Comparison of ENCODE assay signal across 9 cellular contexts in genomic region chr7:70681847-70682350, GRCh38.
DNase-seq lines count a peak whose midpoint lies in the region; ATAC-seq, FAIRE-seq and TF ChIP-seq lines count a peak whose summit lies in the region.
"Had no signal": no experiment of that assay in that cellular context is flagged by ENCODE, and none has a peak within 500 bp of the region (broad histone marks: within the 10 kb centered on the region; RNA-seq: fewer than 3 reads in every experiment).

No MANE protein-coding gene starts in this region.

- peak overlapping the region; percentile 59 for H2AFZ ChIP-seq in GM12878 (ENCODE audit: control insufficient read depth, low read depth, low read length)

- H3K36me3 Mint-ChIP-seq in Calu3 (ENCODE audit: insufficient read depth, unreplicated experiment) = no peaks in the 10 kb centered on the region
- H3K36me3 Mint-ChIP-seq in type B pancreatic cell = peaks cover 3% of the 10 kb centered on the region

- POLR2A ChIA-PET in GM12878 (lab: Charles Lee) = no interaction called here
- POLR2A ChIA-PET in HEK293T (lab: Yijun Ruan, JAX) = interaction anchor here (1.4 kb wide), 1 partner anchor 12 kb away, joined by 3 read pairs; no protein-coding TSS in a partner anchor

- H3K9me3 Mint-ChIP-seq in Calu3 (ENCODE audit: low read depth, unreplicated experiment) (peaks cover 4% of the 10 kb centered on the region), type B pancreatic cell (no peaks in the 10 kb centered on the region)

- peak in 1 of 2 experiments; percentile 21; a peak in 1 of 4 replicates for TF ChIP-seq EP300 in GM12878 (IDR thresholded peaks at IDR 0.05; ENCODE audit: borderline replicate concordance in 1 of 2, control insufficient read depth in 1 of 2, low read depth in 2 of 2, low read length in 2 of 2)

- H3K9ac ChIP-seq in GM12878 (ENCODE audit: control insufficient read depth, insufficient read depth, low read length) = peak overlapping the region; percentile 46; the same call in 1 of the 2 replicates

- ATAC-seq in GM19324 (IDR thresholded peaks at IDR 0.05; ENCODE audit: low FRiP score, unreplicated experiment) (peak; percentile 88), HG03342 (IDR thresholded peaks at IDR 0.05; ENCODE audit: unreplicated experiment) (peak; percentile 89), GM12878 (peak; percentile 82)

- no peaks in the 10 kb centered on the region for H3K27me3 ChIP-seq in GM12878 (replicated peaks in 1 of 2; ENCODE audit: control insufficient read depth in 2 of 2, insufficient read depth in 2 of 2, low read length in 1 of 2)

- H3K4me1 ChIP-seq in GM12878 (ENCODE audit: control insufficient read depth, insufficient read depth, low read length) = peaks cover 15% of the 10 kb centered on the region

- no peaks in the 10 kb centered on the region; a peak in 1 of 4 replicates for H3K36me3 ChIP-seq in GM12878 (ENCODE audit: control insufficient read depth in 2 of 2, insufficient read depth in 2 of 2, low read length in 1 of 2)

- TF ChIP-seq CTCF in GM12878 (IDR thresholded peaks at IDR 0.05 in 2 of 3, conservative IDR thresholded peaks at IDR 0.05 in 1 of 3; ENCODE audit: control insufficient read depth in 2 of 3, extremely low read depth in 1 of 3, insufficient read depth in 1 of 3, low read depth in 3 of 3, low read length in 3 of 3) (no peak), Calu3 (IDR thresholded peaks at IDR 0.05; ENCODE audit: unreplicated experiment) (no peak), type B pancreatic cell (conservative IDR thresholded peaks at IDR 0.05) (no peak)

- no peak for TF ChIP-seq POLR2A in GM12878 (IDR thresholded peaks at IDR 0.05; ENCODE audit: low read depth, low read length)

- no peaks in the 10 kb centered on the region for H3K4me1 Mint-ChIP-seq in Calu3 (ENCODE audit: low read depth, unreplicated experiment)
- peaks cover 12% of the 10 kb centered on the region for H3K4me1 Mint-ChIP-seq in type B pancreatic cell (ENCODE audit: unreplicated experiment)

- no peaks in the 10 kb centered on the region for H3K9me3 ChIP-seq in GM12878 (replicated peaks; ENCODE audit: control insufficient read depth, insufficient read depth, low read length)

- peak overlapping the region; percentile 45 for H3K27ac ChIP-seq in GM12878 (ENCODE audit: control insufficient read depth, insufficient read depth)

- SMC1A ChIA-PET in GM12878 (lab: Charles Lee; ENCODE audit: uncharacterized antibody, unreplicated experiment) = interaction anchor here (1.2 to 1.8 kb wide), 7 partner anchors 8 to 36 kb away, joined by 3 to 7 read pairs (median 4); no protein-coding TSS in a partner anchor

- H3K27ac Mint-ChIP-seq in Calu3 (ENCODE audit: unreplicated experiment) = no peak overlapping the region
- H3K27ac Mint-ChIP-seq in type B pancreatic cell = no peak overlapping the region

- H3K27me3 Mint-ChIP-seq in Calu3 (ENCODE audit: unreplicated experiment) (no peaks in the 10 kb centered on the region), type B pancreatic cell (peaks cover 57% of the 10 kb centered on the region)

- TF ChIP-seq RAD21 in GM12878 (IDR thresholded peaks at IDR 0.05; ENCODE audit: insufficient read depth, low read depth, low read length) = no peak

- no peaks in the 10 kb centered on the region for H3K79me2 ChIP-seq in GM12878 (ENCODE audit: control insufficient read depth, insufficient read depth, low read length)

- in situ Hi-C loops in GM12878 (cut with MboI) = no loop called here

- H3K4me3 ChIP-seq in GM12878 = peak overlapping the region; percentile 35; the same call in 1 of the 2 replicates

- intact Hi-C loops in GM12878 (cut with micrococcal nuclease; ENCODE audit: unreplicated experiment) (no loop called here), Calu3 (cut with micrococcal nuclease; ENCODE audit: unreplicated experiment) (no loop called here)

- peak overlapping the region; percentile 80 for H3K4me2 ChIP-seq in GM12878 (ENCODE audit: control insufficient read depth, insufficient read depth)

- peak; percentile 72 for FAIRE-seq in GM12878 (lab: Jason Lieb, UNC)
- FAIRE-seq: TTC549 had no signal

- DNase-seq in DMS 273 (lab: John Stamatoyannopoulos, UW; ENCODE audit: unreplicated experiment) (peak; percentile 92), GM12878 (ENCODE audit: low read depth, low spot score) (peak; percentile 39), Calu3 (no peak), type B pancreatic cell (ENCODE audit: extremely low spot score, unreplicated experiment) (no peak), HEK293T (ENCODE audit: extremely low spot score) (no peak)
- DNase-seq in activated effector memory CD4-positive, alpha-beta T cell treated with anti-CD3 and anti-CD28 coated beads, Interleukin-2, amount 50 U/mL, for 16 hours = no peak

- RAD21 ChIA-PET in GM12878 (lab: Charles Lee; ENCODE audit: unreplicated experiment) = interaction anchor here (0.9 to 2.2 kb wide), 5 partner anchors 12 to 82 kb away, joined by 3 to 9 read pairs (median 3); no protein-coding TSS in a partner anchor

- WGBS in GM12878 (ENCODE audit: insufficient coverage, insufficient replicate concordance, low lambda C conversion rate, missing lambda C conversion rate) = 3% methylated on average over 8 of the region's 8 CpGs

- H4K20me1 ChIP-seq in GM12878 (ENCODE audit: control insufficient read depth, insufficient read depth) = no peaks in the 10 kb centered on the region

- no TSS peak for BruUV-seq in GM12878 (replicated peaks; lab: Mats Ljungman, UMichigan)
- BruUV-seq in Calu3 (replicated peaks; lab: Mats Ljungman, UMichigan) = no TSS peak

- CTCF ChIA-PET in GM12878 (lab: Yijun Ruan, JAX) (interaction anchor here (0.8 kb wide), 1 partner anchor 10 kb away, joined by 3 read pairs; no protein-coding TSS in a partner anchor), Calu3 (lab: Charles Lee) (no interaction called here), HEK293T (lab: Yijun Ruan, JAX) (no interaction called here)

- no peak overlapping the region for H3K4me3 Mint-ChIP-seq in Calu3 (ENCODE audit: low read depth, unreplicated experiment)
- no peak overlapping the region for H3K4me3 Mint-ChIP-seq in type B pancreatic cell

TF ChIP-seq in GM12878, 131 proteins besides CTCF, POLR2A, EP300 and RAD21 (continues in another document):
- no peak for TF ChIP-seq RAD51 (IDR thresholded peaks at IDR 0.05)
- peak; percentile 39; the same call in 1 of the 2 replicates for TF ChIP-seq RELB (IDR thresholded peaks at IDR 0.05; ENCODE audit: low read depth)
- no peak for TF ChIP-seq HDGF (IDR thresholded peaks at IDR 0.05)

TF ChIP-seq in HEK293T, 16 proteins besides CTCF, POLR2A, EP300 and RAD21:
- no peak for TF ChIP-seq HDGF (IDR thresholded peaks at IDR 0.05; ENCODE audit: borderline replicate concordance)

Comparison
In these comparisons a context has a peak if more than half of its experiments do, and no peak if none do; other contexts are left out.
1. DNase-seq: peak in DMS 273 (single experiment) and GM12878 (single experiment); none in Calu3 (single experiment), type B pancreatic cell (single experiment), activated effector memory CD4-positive, alpha-beta T cell treated with anti-CD3 and anti-CD28 coated beads, Interleukin-2, amount 50 U/mL, for 16 hours (single experiment) and HEK293T (single experiment).
2. Peak in every context shown above with its lines, with median percentiles within 50 percentile points of each other: ATAC-seq.